ENCODE assay signal across 23 cellular contexts in genomic region chr2:212897296-212897695, GRCh38.
A peak's percentile ranks its signal among the peaks of the same experiment; 100 is the strongest.
DNase-seq lines count a peak whose midpoint lies in the region; TF ChIP-seq lines count a peak whose summit lies in the region.
"Had no signal": no experiment of that assay in that cellular context is flagged by ENCODE, and none has a peak within 500 bp of the region (broad histone marks: within the 10 kb centered on the region; RNA-seq: fewer than 3 reads in every experiment).

No MANE protein-coding gene starts in this region.

- no peaks in the 10 kb centered on the region for H3K27me3 Mint-ChIP-seq in progenitor cell of endocrine pancreas

- no peak for TF ChIP-seq CTCF in coronary artery (IDR thresholded peaks at IDR 0.05)
- TF ChIP-seq CTCF in progenitor cell of endocrine pancreas (IDR thresholded peaks at IDR 0.05; ENCODE audit: unreplicated experiment): no peak

- no peaks in the 10 kb centered on the region for H3K36me3 Mint-ChIP-seq in progenitor cell of endocrine pancreas (ENCODE audit: insufficient read depth)
- H3K36me3 Mint-ChIP-seq: CD8-positive, alpha-beta T cell had no signal

- no peaks in the 10 kb centered on the region for H3K4me1 Mint-ChIP-seq in progenitor cell of endocrine pancreas (ENCODE audit: low read depth)

- no peaks in the 10 kb centered on the region for H3K9me3 Mint-ChIP-seq in progenitor cell of endocrine pancreas (ENCODE audit: low read depth)
- H3K9me3 Mint-ChIP-seq: CD8-positive, alpha-beta T cell had no signal

- DNase-seq in AG08395 (ENCODE audit: low spot score): peak; percentile 49
- peak; percentile 18 for DNase-seq in EL
- peak; percentile 16 to 83 for DNase-seq in NCI-H524 (lab: John Stamatoyannopoulos, UW)
- peak; percentile 34 for DNase-seq in fibroblast of gingiva (ENCODE audit: low read depth)
- no peak for DNase-seq in coronary artery (ENCODE audit: low spot score)
- no peak for DNase-seq in progenitor cell of endocrine pancreas (ENCODE audit: low spot score, unreplicated experiment)
- no peak for DNase-seq in NCI-H526 treated with DMSO at 0.1 percent for 48 hours (lab: John Stamatoyannopoulos, UW)
- DNase-seq in activated CD8-positive, alpha-beta memory T cell treated with anti-CD3 and anti-CD28 coated beads, Interleukin-2, amount 50 U/mL, for 4 hours: no peak
- DNase-seq: AML-193; C1 segment of cervical spinal cord; Calu3; CD8-positive, alpha-beta T cell; DMS53; GOT3; HCEC 1CT; KBM-7; MM.1S; NCI-H1048; NCI-H1417 treated with DMSO at 0.1 percent for 48 hours; NCI-H187; NCI-H446; NK-92 treated with Interleukin-12 subunit alpha and Interleukin-12 subunit beta, amount 100 ng/mL, for 24 hours had no signal

- no peak overlapping the region for H3K27ac Mint-ChIP-seq in progenitor cell of endocrine pancreas
- H3K27ac Mint-ChIP-seq: CD8-positive, alpha-beta T cell had no signal

- no peak overlapping the region for H3K4me3 Mint-ChIP-seq in progenitor cell of endocrine pancreas (ENCODE audit: low read depth)
- H3K4me3 Mint-ChIP-seq: CD8-positive, alpha-beta T cell had no signal

- no peak overlapping the region for H3K4me3 ChIP-seq in coronary artery

- no peak overlapping the region for H3K27ac ChIP-seq in coronary artery
- H3K27ac ChIP-seq: HL-60 had no signal

Comparison
In these comparisons a context has a peak if more than half of its experiments do, and no peak if none do; other contexts are left out.
1. DNase-seq: peak in AG08395 (single experiment), EL (single experiment), NCI-H524 (2 of 2) and fibroblast of gingiva (single experiment); none in coronary artery (single experiment), progenitor cell of endocrine pancreas (single experiment), NCI-H526 treated with DMSO at 0.1 percent for 48 hours (single experiment) and activated CD8-positive, alpha-beta memory T cell treated with anti-CD3 and anti-CD28 coated beads, Interleukin-2, amount 50 U/mL, for 4 hours (single experiment).